In the genomic region with DNA sequence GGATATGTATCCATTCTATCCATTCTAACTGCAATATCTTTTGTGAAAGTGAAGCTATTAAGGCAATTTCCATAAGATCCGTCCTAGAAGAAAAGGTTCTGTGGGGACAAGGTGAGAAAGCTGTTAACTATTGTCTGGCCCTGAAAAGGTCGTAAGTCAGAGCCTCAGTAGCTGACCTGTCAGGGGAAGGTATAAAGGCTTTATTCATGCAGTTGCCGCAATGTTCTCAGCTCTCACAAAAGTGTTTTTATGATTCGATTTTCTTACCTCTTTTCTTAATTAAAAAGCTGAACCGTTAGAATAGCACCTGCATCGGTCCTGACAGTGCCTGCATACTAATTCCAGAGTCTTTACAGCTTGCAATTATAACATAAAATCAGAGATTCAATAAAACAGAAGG, we compare ENCODE assay signal across 1 cellular context.
TF ChIP-seq lines count a peak whose summit lies in the region.

No MANE protein-coding gene starts in this region.

TF ChIP-seq in H1, 55 proteins besides CTCF, POLR2A, EP300 and RAD21:
- TF ChIP-seq KDM1A (IDR thresholded peaks at IDR 0.05; ENCODE audit: borderline replicate concordance, low read length): no peak
- TF ChIP-seq PHF8 (conservative IDR thresholded peaks at IDR 0.05; ENCODE audit: low read depth, low read length): no peak
- TF ChIP-seq, protein P1, sequence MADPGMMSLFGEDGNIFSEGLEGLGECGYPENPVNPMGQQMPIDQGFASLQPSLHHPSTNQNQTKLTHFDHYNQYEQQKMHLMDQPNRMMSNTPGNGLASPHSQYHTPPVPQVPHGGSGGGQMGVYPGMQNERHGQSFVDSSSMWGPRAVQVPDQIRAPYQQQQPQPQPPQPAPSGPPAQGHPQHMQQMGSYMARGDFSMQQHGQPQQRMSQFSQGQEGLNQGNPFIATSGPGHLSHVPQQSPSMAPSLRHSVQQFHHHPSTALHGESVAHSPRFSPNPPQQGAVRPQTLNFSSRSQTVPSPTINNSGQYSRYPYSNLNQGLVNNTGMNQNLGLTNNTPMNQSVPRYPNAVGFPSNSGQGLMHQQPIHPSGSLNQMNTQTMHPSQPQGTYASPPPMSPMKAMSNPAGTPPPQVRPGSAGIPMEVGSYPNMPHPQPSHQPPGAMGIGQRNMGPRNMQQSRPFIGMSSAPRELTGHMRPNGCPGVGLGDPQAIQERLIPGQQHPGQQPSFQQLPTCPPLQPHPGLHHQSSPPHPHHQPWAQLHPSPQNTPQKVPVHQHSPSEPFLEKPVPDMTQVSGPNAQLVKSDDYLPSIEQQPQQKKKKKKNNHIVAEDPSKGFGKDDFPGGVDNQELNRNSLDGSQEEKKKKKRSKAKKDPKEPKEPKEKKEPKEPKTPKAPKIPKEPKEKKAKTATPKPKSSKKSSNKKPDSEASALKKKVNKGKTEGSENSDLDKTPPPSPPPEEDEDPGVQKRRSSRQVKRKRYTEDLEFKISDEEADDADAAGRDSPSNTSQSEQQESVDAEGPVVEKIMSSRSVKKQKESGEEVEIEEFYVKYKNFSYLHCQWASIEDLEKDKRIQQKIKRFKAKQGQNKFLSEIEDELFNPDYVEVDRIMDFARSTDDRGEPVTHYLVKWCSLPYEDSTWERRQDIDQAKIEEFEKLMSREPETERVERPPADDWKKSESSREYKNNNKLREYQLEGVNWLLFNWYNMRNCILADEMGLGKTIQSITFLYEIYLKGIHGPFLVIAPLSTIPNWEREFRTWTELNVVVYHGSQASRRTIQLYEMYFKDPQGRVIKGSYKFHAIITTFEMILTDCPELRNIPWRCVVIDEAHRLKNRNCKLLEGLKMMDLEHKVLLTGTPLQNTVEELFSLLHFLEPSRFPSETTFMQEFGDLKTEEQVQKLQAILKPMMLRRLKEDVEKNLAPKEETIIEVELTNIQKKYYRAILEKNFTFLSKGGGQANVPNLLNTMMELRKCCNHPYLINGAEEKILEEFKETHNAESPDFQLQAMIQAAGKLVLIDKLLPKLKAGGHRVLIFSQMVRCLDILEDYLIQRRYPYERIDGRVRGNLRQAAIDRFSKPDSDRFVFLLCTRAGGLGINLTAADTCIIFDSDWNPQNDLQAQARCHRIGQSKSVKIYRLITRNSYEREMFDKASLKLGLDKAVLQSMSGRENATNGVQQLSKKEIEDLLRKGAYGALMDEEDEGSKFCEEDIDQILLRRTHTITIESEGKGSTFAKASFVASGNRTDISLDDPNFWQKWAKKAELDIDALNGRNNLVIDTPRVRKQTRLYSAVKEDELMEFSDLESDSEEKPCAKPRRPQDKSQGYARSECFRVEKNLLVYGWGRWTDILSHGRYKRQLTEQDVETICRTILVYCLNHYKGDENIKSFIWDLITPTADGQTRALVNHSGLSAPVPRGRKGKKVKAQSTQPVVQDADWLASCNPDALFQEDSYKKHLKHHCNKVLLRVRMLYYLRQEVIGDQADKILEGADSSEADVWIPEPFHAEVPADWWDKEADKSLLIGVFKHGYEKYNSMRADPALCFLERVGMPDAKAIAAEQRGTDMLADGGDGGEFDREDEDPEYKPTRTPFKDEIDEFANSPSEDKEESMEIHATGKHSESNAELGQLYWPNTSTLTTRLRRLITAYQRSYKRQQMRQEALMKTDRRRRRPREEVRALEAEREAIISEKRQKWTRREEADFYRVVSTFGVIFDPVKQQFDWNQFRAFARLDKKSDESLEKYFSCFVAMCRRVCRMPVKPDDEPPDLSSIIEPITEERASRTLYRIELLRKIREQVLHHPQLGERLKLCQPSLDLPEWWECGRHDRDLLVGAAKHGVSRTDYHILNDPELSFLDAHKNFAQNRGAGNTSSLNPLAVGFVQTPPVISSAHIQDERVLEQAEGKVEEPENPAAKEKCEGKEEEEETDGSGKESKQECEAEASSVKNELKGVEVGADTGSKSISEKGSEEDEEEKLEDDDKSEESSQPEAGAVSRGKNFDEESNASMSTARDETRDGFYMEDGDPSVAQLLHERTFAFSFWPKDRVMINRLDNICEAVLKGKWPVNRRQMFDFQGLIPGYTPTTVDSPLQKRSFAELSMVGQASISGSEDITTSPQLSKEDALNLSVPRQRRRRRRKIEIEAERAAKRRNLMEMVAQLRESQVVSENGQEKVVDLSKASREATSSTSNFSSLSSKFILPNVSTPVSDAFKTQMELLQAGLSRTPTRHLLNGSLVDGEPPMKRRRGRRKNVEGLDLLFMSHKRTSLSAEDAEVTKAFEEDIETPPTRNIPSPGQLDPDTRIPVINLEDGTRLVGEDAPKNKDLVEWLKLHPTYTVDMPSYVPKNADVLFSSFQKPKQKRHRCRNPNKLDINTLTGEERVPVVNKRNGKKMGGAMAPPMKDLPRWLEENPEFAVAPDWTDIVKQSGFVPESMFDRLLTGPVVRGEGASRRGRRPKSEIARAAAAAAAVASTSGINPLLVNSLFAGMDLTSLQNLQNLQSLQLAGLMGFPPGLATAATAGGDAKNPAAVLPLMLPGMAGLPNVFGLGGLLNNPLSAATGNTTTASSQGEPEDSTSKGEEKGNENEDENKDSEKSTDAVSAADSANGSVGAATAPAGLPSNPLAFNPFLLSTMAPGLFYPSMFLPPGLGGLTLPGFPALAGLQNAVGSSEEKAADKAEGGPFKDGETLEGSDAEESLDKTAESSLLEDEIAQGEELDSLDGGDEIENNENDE (IDR thresholded peaks at IDR 0.05; ENCODE audit: insufficient replicate concordance, low read length): no peak
- TF ChIP-seq, protein P2, sequence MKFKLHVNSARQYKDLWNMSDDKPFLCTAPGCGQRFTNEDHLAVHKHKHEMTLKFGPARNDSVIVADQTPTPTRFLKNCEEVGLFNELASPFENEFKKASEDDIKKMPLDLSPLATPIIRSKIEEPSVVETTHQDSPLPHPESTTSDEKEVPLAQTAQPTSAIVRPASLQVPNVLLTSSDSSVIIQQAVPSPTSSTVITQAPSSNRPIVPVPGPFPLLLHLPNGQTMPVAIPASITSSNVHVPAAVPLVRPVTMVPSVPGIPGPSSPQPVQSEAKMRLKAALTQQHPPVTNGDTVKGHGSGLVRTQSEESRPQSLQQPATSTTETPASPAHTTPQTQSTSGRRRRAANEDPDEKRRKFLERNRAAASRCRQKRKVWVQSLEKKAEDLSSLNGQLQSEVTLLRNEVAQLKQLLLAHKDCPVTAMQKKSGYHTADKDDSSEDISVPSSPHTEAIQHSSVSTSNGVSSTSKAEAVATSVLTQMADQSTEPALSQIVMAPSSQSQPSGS (IDR thresholded peaks at IDR 0.05; ENCODE audit: low read length): no peak
- TF ChIP-seq SIN3A (conservative IDR thresholded peaks at IDR 0.05 in 1 of 2, IDR thresholded peaks at IDR 0.05 in 1 of 2; ENCODE audit: low read depth in 1 of 2, low read length in 2 of 2): no peak
- TF ChIP-seq RXRA (IDR thresholded peaks at IDR 0.05; ENCODE audit: insufficient read depth, low read depth, low read length): no peak
- no peak for TF ChIP-seq SP1 (IDR thresholded peaks at IDR 0.05; ENCODE audit: low read depth, low read length)
- TF ChIP-seq SRF (IDR thresholded peaks at IDR 0.05; ENCODE audit: low read depth, low read length): no peak
- TF ChIP-seq SUZ12 (IDR thresholded peaks at IDR 0.05; ENCODE audit: low read length): no peak
- no peak for TF ChIP-seq JUN (IDR thresholded peaks at IDR 0.05; ENCODE audit: low read depth, low read length)
- no peak for TF ChIP-seq RNF2 (IDR thresholded peaks at IDR 0.05; ENCODE audit: borderline replicate concordance, low read depth, low read length, missing control alignments, poor library complexity, severe bottlenecking)
- TF ChIP-seq SIRT6 (IDR thresholded peaks at IDR 0.05; ENCODE audit: low read length): no peak
- TF ChIP-seq, protein P3, sequence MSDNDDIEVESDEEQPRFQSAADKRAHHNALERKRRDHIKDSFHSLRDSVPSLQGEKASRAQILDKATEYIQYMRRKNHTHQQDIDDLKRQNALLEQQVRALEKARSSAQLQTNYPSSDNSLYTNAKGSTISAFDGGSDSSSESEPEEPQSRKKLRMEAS (IDR thresholded peaks at IDR 0.05): no peak
